ENCODE assay signal across 8 cellular contexts in genomic region chr6:39724787-39725631, GRCh38. TPM values are rescaled to one million over a fixed set of nuclear protein-coding genes. Genes with fewer than 3 reads are reported as not detected.
DNase-seq lines count a peak whose midpoint lies in the region; ATAC-seq and TF ChIP-seq lines count a peak whose summit lies in the region.

Gene KIF6, minus strand, starts transcription at chr6:39725408. Its CDS starts 98 bp downstream, at chr6:39725310.

- H3K27me3 Mint-ChIP-seq in activated CD4-positive, alpha-beta memory T cell treated with anti-CD3 and anti-CD28 coated beads, Interleukin-2, amount 10 ng/mL, durations not matched to agents 7 days and 5 days, result peaks cover 2% of the 10 kb centered on the region

- no TSS peak for BruUV-seq in A673 (replicated peaks; lab: Mats Ljungman, UMichigan)

- H3K27ac Mint-ChIP-seq in activated CD4-positive, alpha-beta memory T cell treated with anti-CD3 and anti-CD28 coated beads, Interleukin-2, amount 10 ng/mL, durations not matched to agents 7 days and 5 days, result no peak within 1 kb of the TSS

- H3K36me3 Mint-ChIP-seq in activated CD4-positive, alpha-beta memory T cell treated with anti-CD3 and anti-CD28 coated beads, Interleukin-2, amount 10 ng/mL, durations not matched to agents 7 days and 5 days (ENCODE audit: low read depth), result no peaks in the 10 kb centered on the region

- H3K4me1 ChIP-seq in A673 (ENCODE audit: insufficient read depth, low read length, poor library complexity, severe bottlenecking) (peaks cover 5% of the 10 kb centered on the region), right lobe of liver (peaks cover 0 to 3% (median 0%) of the 10 kb centered on the region in 4 donors)

- no peak for TF ChIP-seq POLR2A in right lobe of liver (IDR thresholded peaks at IDR 0.05)

- ATAC-seq in GM18870 (IDR thresholded peaks at IDR 0.05; ENCODE audit: unreplicated experiment) (peak; percentile 90), HG03135 (IDR thresholded peaks at IDR 0.05; ENCODE audit: unreplicated experiment) (peak; percentile 99), right lobe of liver (peak; percentile 99)

- DNase-seq in A673 (ENCODE audit: low spot score) (peak; percentile 96), NCI-H2227 treated with DMSO at 0.1 percent for 48 hours (lab: John Stamatoyannopoulos, UW) (peak; percentile 95), dorsolateral prefrontal cortex (peak; percentile 87 to 96 (median 94)), right lobe of liver (peak; percentile 93 to 96 (median 95))
- peak; percentile 77 for DNase-seq in activated CD4-positive, alpha-beta memory T cell treated with anti-CD3 and anti-CD28 coated beads, Interleukin-2, amount 10 ng/mL, durations not matched to agents 7 days and 5 days
- DNase-seq in stimulated activated CD4-positive, alpha-beta T cell treated with anti-CD3 and anti-CD28 coated beads, Interleukin-2, amount 100 ng/mL, for 48 hours, result peak; percentile 62 to 71

- intact Hi-C loops in A673 (cut with micrococcal nuclease; ENCODE audit: unreplicated experiment) (no loop called here), dorsolateral prefrontal cortex (cut with DNase I) (loop anchor here (5.0 to 10.0 kb wide), 4 partner anchors 37 to 170 kb away; no protein-coding TSS in a partner anchor), right lobe of liver (cut with DNase I) (no loop called here)

- no peaks in the 10 kb centered on the region for H3K36me3 ChIP-seq in A673 (ENCODE audit: insufficient read depth, low read length, poor library complexity, severe bottlenecking)
- no peaks in the 10 kb centered on the region for H3K36me3 ChIP-seq in right lobe of liver

- H3K4me3 Mint-ChIP-seq in activated CD4-positive, alpha-beta memory T cell treated with anti-CD3 and anti-CD28 coated beads, Interleukin-2, amount 10 ng/mL, durations not matched to agents 7 days and 5 days, result peak within 1 kb of the TSS; percentile 85

- H3K27ac ChIP-seq in A673 (ENCODE audit: low read depth, low read length, poor library complexity, severe bottlenecking), result no peak within 1 kb of the TSS
- peak within 1 kb of the TSS; percentile 49 to 99 (median 94) for H3K27ac ChIP-seq in dorsolateral prefrontal cortex
- H3K27ac ChIP-seq in right lobe of liver, result no peak within 1 kb of the TSS

- no peaks in the 10 kb centered on the region for H3K9me3 ChIP-seq in A673 (ENCODE audit: low read depth, low read length, poor library complexity, severe bottlenecking)
- no peaks in the 10 kb centered on the region for H3K9me3 ChIP-seq in right lobe of liver

- H3K27me3 ChIP-seq in A673 (replicated peaks; ENCODE audit: insufficient read depth, low read depth, low read length, poor library complexity) (no peaks in the 10 kb centered on the region), dorsolateral prefrontal cortex (no peaks in the 10 kb centered on the region), right lobe of liver (no peaks in the 10 kb centered on the region)

- CTCF ChIA-PET in A673 (lab: Charles Lee), result no interaction called here
- CTCF ChIA-PET in activated CD4-positive, alpha-beta memory T cell treated with anti-CD3 and anti-CD28 coated beads, Interleukin-2, amount 10 ng/mL, durations not matched to agents 7 days and 5 days (lab: Charles Lee), result no interaction called here

- no peaks in the 10 kb centered on the region for H3K9me3 Mint-ChIP-seq in activated CD4-positive, alpha-beta memory T cell treated with anti-CD3 and anti-CD28 coated beads, Interleukin-2, amount 10 ng/mL, durations not matched to agents 7 days and 5 days

- under 1% methylated on average over 26 of the region's 58 CpGs for WGBS in right lobe of liver (ENCODE audit: insufficient coverage, low coverage, low lambda C conversion rate, missing lambda C conversion rate)

- no peak for TF ChIP-seq CTCF in A673 (conservative IDR thresholded peaks at IDR 0.05; ENCODE audit: low read depth, low read length)
- peak in 31 of 56 donors; percentile 5 to 71 (median 36) for TF ChIP-seq CTCF in dorsolateral prefrontal cortex (IDR thresholded peaks at IDR 0.05 in 54 of 56, conservative IDR thresholded peaks at IDR 0.05 in 2 of 56; ENCODE audit: low read depth in 1 of 56, partially characterized antibody in 56 of 56)
- TF ChIP-seq CTCF in right lobe of liver (IDR thresholded peaks at IDR 0.05), result no peak

- H3K4me3 ChIP-seq in A673 (ENCODE audit: low read depth, low read length, poor library complexity, severe bottlenecking) (peak within 1 kb of the TSS; percentile 68), dorsolateral prefrontal cortex (peak within 1 kb of the TSS; percentile 54 to 98 (median 85)), right lobe of liver (peak within 1 kb of the TSS; percentile 90 to 98 (median 93))

- peaks cover 2% of the 10 kb centered on the region for H3K4me1 Mint-ChIP-seq in activated CD4-positive, alpha-beta memory T cell treated with anti-CD3 and anti-CD28 coated beads, Interleukin-2, amount 10 ng/mL, durations not matched to agents 7 days and 5 days

- POLR2A ChIA-PET in A673 (lab: Charles Lee; ENCODE audit: low non-redundant PET), result no interaction called here
- POLR2A ChIA-PET in activated CD4-positive, alpha-beta memory T cell treated with anti-CD3 and anti-CD28 coated beads, Interleukin-2, amount 10 ng/mL, durations not matched to agents 7 days and 5 days (lab: Charles Lee), result no interaction called here

RNA-seq across cellular contexts. Expression of gene KIF6, which starts in this region (rescaled TPM):
- total RNA-seq in A673 (2021) (2.7 and 3.3 TPM in 2 replicates), dorsolateral prefrontal cortex (10 to 100 TPM in 77 of 120 experiments, 1 to 10 TPM in 43; 3.2 to 34.6 (median 11.4) TPM), right lobe of liver (under 1 TPM in 4 of 6 experiments, not detected in 2; 0.18 to 0.83 (median 0.37) TPM)
- not detected for total RNA-seq in activated CD4-positive, alpha-beta memory T cell treated with anti-CD3 and anti-CD28 coated beads, Interleukin-2, amount 10 ng/mL, durations not matched to agents 7 days and 5 days

Comparison
In these comparisons a context has a peak if more than half of its experiments do, and no peak if none do; other contexts are left out.
1. Peak in DNase-seq in activated CD4-positive, alpha-beta memory T cell treated with anti-CD3 and anti-CD28 coated beads, Interleukin-2, amount 10 ng/mL, durations not matched to agents 7 days and 5 days; RNA of the gene not detected or under 1 TPM.
2. Peak in DNase-seq, ATAC-seq and H3K4me3 ChIP-seq in right lobe of liver; RNA of the gene not detected or under 1 TPM.
3. H3K27ac ChIP-seq: peak in dorsolateral prefrontal cortex (59 of 59); none in A673 (single experiment) and right lobe of liver (0 of 3).
4. CTCF ChIP-seq: peak in dorsolateral prefrontal cortex (31 of 56); none in A673 (single experiment) and right lobe of liver (0 of 4).
5. intact Hi-C loops: an anchor here in dorsolateral prefrontal cortex (5.0 to 10.0 kb wide); none called in A673 and right lobe of liver.
6. Peak in every context shown above with its lines, with median percentiles within 50 percentile points of each other: DNase-seq, H3K4me3 ChIP-seq and ATAC-seq.